Comparison of ENCODE assay signal across 14 cellular contexts in genomic region chr10:78891741-78892140, GRCh38.
DNase-seq lines count a peak whose midpoint lies in the region; ATAC-seq and TF ChIP-seq lines count a peak whose summit lies in the region.
"Had no signal": no experiment of that assay in that cellular context is flagged by ENCODE, and none has a peak within 500 bp of the region (broad histone marks: within the 10 kb centered on the region; RNA-seq: fewer than 3 reads in every experiment).

No MANE protein-coding gene starts in this region.

- H3K23ac ChIP-seq in neuronal stem cell (ENCODE audit: low read depth, low read length, poor library complexity), result no peak overlapping the region

- no peak overlapping the region for H3K4me2 ChIP-seq in neuronal stem cell (ENCODE audit: insufficient read depth, low read length, poor library complexity, severe bottlenecking)

- H3K4me1 Mint-ChIP-seq in CD8-positive, alpha-beta memory T cell, result no peaks in the 10 kb centered on the region
- H3K4me1 Mint-ChIP-seq: CD14-positive monocyte had no signal

- no peak overlapping the region for H2AK5ac ChIP-seq in neuronal stem cell (ENCODE audit: low read depth, low read length)

- no peak for TF ChIP-seq CTCF in colonic mucosa (IDR thresholded peaks at IDR 0.05)
- TF ChIP-seq CTCF in lower leg skin (IDR thresholded peaks at IDR 0.05), result no peak

- H3K27me3 Mint-ChIP-seq in CD8-positive, alpha-beta memory T cell, result peaks cover 19 to 25% of the 10 kb centered on the region in 2 donors

- no peak overlapping the region for H3K27ac ChIP-seq in colonic mucosa
- H3K27ac ChIP-seq in CD8-positive, alpha-beta memory T cell (ENCODE audit: low read depth, low read length), result no peak overlapping the region
- H3K27ac ChIP-seq in neuronal stem cell (replicated peaks; ENCODE audit: low read length), result no peak overlapping the region
- H3K27ac ChIP-seq: 22Rv1, HL-60 had no signal

- H3K4me3 ChIP-seq in colonic mucosa (no peak overlapping the region), lower leg skin (ENCODE audit: low read depth, poor library complexity, severe bottlenecking) (no peak overlapping the region), neuronal stem cell (ENCODE audit: low read length in 2 of 2) (no peak overlapping the region)
- H3K4me3 ChIP-seq in CD8-positive, alpha-beta memory T cell (ENCODE audit: low read length), result no peak overlapping the region

- H3K79me1 ChIP-seq in neuronal stem cell (ENCODE audit: low read depth, low read length), result no peaks in the 10 kb centered on the region

- TF ChIP-seq POLR2A in lower leg skin (IDR thresholded peaks at IDR 0.05), result no peak

- H4K8ac ChIP-seq in neuronal stem cell (ENCODE audit: low read depth, low read length), result no peak overlapping the region

- DNase-seq in activated CD8-positive, alpha-beta memory T cell treated with anti-CD3 and anti-CD28 coated beads, Interleukin-2, amount 50 U/mL, for 48 hours, result peak; percentile 0
- no peak for DNase-seq in activated CD8-positive, alpha-beta memory T cell treated with anti-CD3 and anti-CD28 coated beads for 24 hours
- DNase-seq in colonic mucosa (peak; percentile 6), lower leg skin (ENCODE audit: low spot score in 2 of 2) (peak; percentile 9 to 52), neuronal stem cell (ENCODE audit: low spot score) (no peak)
- DNase-seq in CD8-positive, alpha-beta memory T cell, result no peak
- DNase-seq: DMS53, GF-D8, HCEC 1CT, HFFc6 had no signal

- H3K27ac Mint-ChIP-seq in CD8-positive, alpha-beta memory T cell, result no peak overlapping the region
- H3K27ac Mint-ChIP-seq: CD14-positive monocyte, HFFc6 had no signal

- H4K91ac ChIP-seq in neuronal stem cell (ENCODE audit: low read depth, low read length, poor library complexity), result no peak overlapping the region

- POLR2A ChIA-PET in CD8-positive, alpha-beta memory T cell (lab: Charles Lee), result no interaction called here

- no peak overlapping the region for H2BK15ac ChIP-seq in neuronal stem cell (ENCODE audit: low read length)

- H2AFZ ChIP-seq in neuronal stem cell (ENCODE audit: low read length), result no peak overlapping the region

- H3K9me3 ChIP-seq in colonic mucosa, result no peaks in the 10 kb centered on the region
- no peaks in the 10 kb centered on the region for H3K9me3 ChIP-seq in CD8-positive, alpha-beta memory T cell (ENCODE audit: low read length)
- H3K9me3 ChIP-seq in neuronal stem cell (replicated peaks in 1 of 2; ENCODE audit: control insufficient read depth in 2 of 2, insufficient read depth in 1 of 2, low read depth in 1 of 2, low read length in 2 of 2), result peaks cover 0 to under 1% of the 10 kb centered on the region in 2 donors

- H2BK12ac ChIP-seq in neuronal stem cell (ENCODE audit: low read length), result no peak overlapping the region

- intact Hi-C loops in colonic mucosa (cut with DNase I), result no loop called here
- intact Hi-C loops in lower leg skin (cut with DNase I; ENCODE audit: low total_unique reads), result no loop called here

- no peaks in the 10 kb centered on the region for H3K36me3 Mint-ChIP-seq in CD8-positive, alpha-beta memory T cell
- H3K36me3 Mint-ChIP-seq: CD14-positive monocyte had no signal

- H3K18ac ChIP-seq in neuronal stem cell (ENCODE audit: low read length), result no peak overlapping the region

- no peaks in the 10 kb centered on the region for H3K36me3 ChIP-seq in colonic mucosa
- no peaks in the 10 kb centered on the region for H3K36me3 ChIP-seq in CD8-positive, alpha-beta memory T cell (ENCODE audit: insufficient read depth, low read length)
- H3K36me3 ChIP-seq in neuronal stem cell (replicated peaks in 1 of 2; ENCODE audit: control insufficient read depth in 2 of 2, insufficient read depth in 2 of 2, low read length in 2 of 2), result no peaks in the 10 kb centered on the region

- H3K9ac ChIP-seq in colonic mucosa (ENCODE audit: low read depth in 2 of 2, low read length in 2 of 2), result no peak overlapping the region
- no peak overlapping the region for H3K9ac ChIP-seq in neuronal stem cell (ENCODE audit: low read depth, low read length, poor library complexity)

- H3K27me3 ChIP-seq in colonic mucosa, result no peaks in the 10 kb centered on the region
- H3K27me3 ChIP-seq in CD8-positive, alpha-beta memory T cell (ENCODE audit: insufficient read depth, low read length, poor library complexity, severe bottlenecking), result peaks cover 4% of the 10 kb centered on the region
- H3K27me3 ChIP-seq in neuronal stem cell (ENCODE audit: control insufficient read depth in 3 of 3, insufficient read depth in 3 of 3, low read depth in 1 of 3, low read length in 3 of 3), result peaks cover 0 to 19% (median 0%) of the 10 kb centered on the region in 3 experiments

- no peak overlapping the region for H2BK120ac ChIP-seq in neuronal stem cell (ENCODE audit: low read depth, low read length)

- no peak overlapping the region for H3K14ac ChIP-seq in neuronal stem cell (ENCODE audit: low read length)

- H3K9me3 Mint-ChIP-seq in CD8-positive, alpha-beta memory T cell, result no peaks in the 10 kb centered on the region

- 93 to 97% methylated on average over 2 of the region's 2 CpGs for WGBS in lower leg skin, 2 donors
- WGBS in neuronal stem cell (ENCODE audit: extremely low coverage in 2 of 2, insufficient read length in 2 of 2, insufficient replicate concordance in 1 of 2), 2 donors, result no CpG with 5 or more reads among the region's 2 CpGs

- no peak for ATAC-seq in GM18870 (IDR thresholded peaks at IDR 0.05; ENCODE audit: unreplicated experiment)

- H3K4me1 ChIP-seq in colonic mucosa, result no peaks in the 10 kb centered on the region
- no peaks in the 10 kb centered on the region for H3K4me1 ChIP-seq in CD8-positive, alpha-beta memory T cell (ENCODE audit: insufficient read depth, low read length)
- H3K4me1 ChIP-seq in neuronal stem cell (ENCODE audit: control insufficient read depth in 2 of 2, insufficient read depth in 1 of 2, low read depth in 1 of 2, low read length in 2 of 2), result peaks cover 0 to 8% of the 10 kb centered on the region in 2 donors

- no peak overlapping the region for H3K4me3 Mint-ChIP-seq in CD8-positive, alpha-beta memory T cell
- H3K4me3 Mint-ChIP-seq: CD14-positive monocyte, HFFc6 had no signal

- H2BK5ac ChIP-seq in neuronal stem cell (ENCODE audit: low read length), result no peak overlapping the region

- no peak overlapping the region for H3K4ac ChIP-seq in neuronal stem cell (ENCODE audit: low read length)

- CTCF ChIA-PET in CD8-positive, alpha-beta memory T cell (lab: Charles Lee), result interaction anchor here (0.7 kb wide), 1 partner anchor 199 kb away, joined by 3 read pairs; no protein-coding TSS in a partner anchor

Comparison
In these comparisons a context has a peak if more than half of its experiments do, and no peak if none do; other contexts are left out.
1. DNase-seq: peak in activated CD8-positive, alpha-beta memory T cell treated with anti-CD3 and anti-CD28 coated beads, Interleukin-2, amount 50 U/mL, for 48 hours (single experiment), colonic mucosa (single experiment) and lower leg skin (2 of 2); none in activated CD8-positive, alpha-beta memory T cell treated with anti-CD3 and anti-CD28 coated beads for 24 hours (single experiment), CD8-positive, alpha-beta memory T cell (0 of 5) and neuronal stem cell (single experiment).